In genomic region chr3:148075829-148076716, GRCh38 we compare ENCODE assay signal across 9 cellular contexts.
A peak's percentile ranks its signal among the peaks of the same experiment; 100 is the strongest.
DNase-seq lines count a peak whose midpoint lies in the region; ATAC-seq and TF ChIP-seq lines count a peak whose summit lies in the region.
"Had no signal": no experiment of that assay in that cellular context is flagged by ENCODE, and none has a peak within 500 bp of the region (broad histone marks: within the 10 kb centered on the region; RNA-seq: fewer than 3 reads in every experiment).

No MANE protein-coding gene starts in this region.

- no peaks in the 10 kb centered on the region for H3K9me3 Mint-ChIP-seq in mesothelial cell of epicardium
- H3K9me3 Mint-ChIP-seq: activated naive CD4-positive, alpha-beta T cell treated with anti-CD3 and anti-CD28 coated beads, Interleukin-2, amount 50 U/mL, for 24 hours had no signal

- H3K27me3 Mint-ChIP-seq in mesothelial cell of epicardium (ENCODE audit: low read depth) = peaks cover 2% of the 10 kb centered on the region
- H3K27me3 Mint-ChIP-seq: activated naive CD4-positive, alpha-beta T cell treated with anti-CD3 and anti-CD28 coated beads, Interleukin-2, amount 50 U/mL, for 24 hours had no signal

- H3K36me3 Mint-ChIP-seq in mesothelial cell of epicardium = no peaks in the 10 kb centered on the region
- H3K36me3 Mint-ChIP-seq: activated naive CD4-positive, alpha-beta T cell treated with anti-CD3 and anti-CD28 coated beads, Interleukin-2, amount 50 U/mL, for 24 hours had no signal

- DNase-seq in NCI-H526 (lab: John Stamatoyannopoulos, UW) (peak; percentile 40 to 63), NCI-H526 treated with DMSO at 0.1 percent for 48 hours (lab: John Stamatoyannopoulos, UW) (no peak), NCI-H226 (peak; percentile 23), cerebellar nuclear complex (lab: John Stamatoyannopoulos, UW) (peak; percentile 62 to 69), mesothelial cell of epicardium (ENCODE audit: low spot score in 2 of 2, unreplicated experiment in 2 of 2) (no peak)
- no peak for DNase-seq in stimulated activated CD4-positive, alpha-beta T cell treated with anti-CD3 and anti-CD28 coated beads, Interleukin-1b, Interleukin-23, amount 100 ng/mL, for 48 hours
- no peak for DNase-seq in activated CD8-positive, alpha-beta memory T cell treated with anti-CD3 and anti-CD28 coated beads for 24 hours

- H3K4me3 Mint-ChIP-seq in mesothelial cell of epicardium = no peak overlapping the region
- H3K4me3 Mint-ChIP-seq: activated naive CD4-positive, alpha-beta T cell treated with anti-CD3 and anti-CD28 coated beads, Interleukin-2, amount 50 U/mL, for 24 hours had no signal

- peak; percentile 41 for TF ChIP-seq CTCF in mesothelial cell of epicardium (IDR thresholded peaks at IDR 0.05; ENCODE audit: unreplicated experiment)

- no peak overlapping the region for H3K27ac Mint-ChIP-seq in mesothelial cell of epicardium
- H3K27ac Mint-ChIP-seq: activated naive CD4-positive, alpha-beta T cell treated with anti-CD3 and anti-CD28 coated beads, Interleukin-2, amount 50 U/mL, for 24 hours had no signal

- H3K4me1 Mint-ChIP-seq in mesothelial cell of epicardium = peaks cover 8% of the 10 kb centered on the region
- H3K4me1 Mint-ChIP-seq: activated naive CD4-positive, alpha-beta T cell treated with anti-CD3 and anti-CD28 coated beads, Interleukin-2, amount 50 U/mL, for 24 hours had no signal

- ATAC-seq in HG03039 (IDR thresholded peaks at IDR 0.05; ENCODE audit: unreplicated experiment) = no peak

Comparison
In these comparisons a context has a peak if more than half of its experiments do, and no peak if none do; other contexts are left out.
1. DNase-seq: peak in NCI-H526 (2 of 2), NCI-H226 (single experiment) and cerebellar nuclear complex (2 of 2); none in NCI-H526 treated with DMSO at 0.1 percent for 48 hours (single experiment), mesothelial cell of epicardium (0 of 2), stimulated activated CD4-positive, alpha-beta T cell treated with anti-CD3 and anti-CD28 coated beads, Interleukin-1b, Interleukin-23, amount 100 ng/mL, for 48 hours (single experiment) and activated CD8-positive, alpha-beta memory T cell treated with anti-CD3 and anti-CD28 coated beads for 24 hours (single experiment).